10 cellular contexts compared by ENCODE assay signal in the genomic region with DNA sequence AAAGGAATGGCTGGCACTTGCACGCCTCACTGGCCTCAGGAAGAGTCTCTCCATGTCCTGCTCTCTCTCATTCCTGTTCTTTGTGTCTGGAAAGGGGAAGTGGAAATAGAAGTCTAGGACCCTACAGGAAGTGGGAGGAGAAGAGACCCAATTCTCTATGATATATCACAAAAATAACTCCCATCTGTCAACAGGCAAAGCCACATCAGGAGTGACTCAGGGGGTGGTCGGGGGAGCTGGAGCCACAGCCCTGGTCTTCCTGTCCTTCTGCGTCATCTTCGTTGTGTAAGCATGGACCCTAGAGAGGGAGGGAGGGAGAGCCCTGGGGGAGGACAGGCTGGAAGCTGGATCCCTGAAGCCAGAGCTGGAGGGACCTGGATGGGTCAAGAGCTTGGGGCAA. TPM values are rescaled to one million over a fixed set of nuclear protein-coding genes. Genes with fewer than 3 reads are reported as not detected.
DNase-seq lines count a peak whose midpoint lies in the region.
"Had no signal": no experiment of that assay in that cellular context is flagged by ENCODE, and none has a peak within 500 bp of the region (broad histone marks: within the 10 kb centered on the region; RNA-seq: fewer than 3 reads in every experiment).

No MANE protein-coding gene starts in this region.

- H3K9me3 ChIP-seq in MG63, result no peaks in the 10 kb centered on the region

- H3K4me3 Mint-ChIP-seq in activated naive CD8-positive, alpha-beta T cell treated with anti-CD3 and anti-CD28 coated beads for 36 hours, result no peak overlapping the region

- peak overlapping the region; percentile 38 for H3K27ac Mint-ChIP-seq in activated naive CD8-positive, alpha-beta T cell treated with anti-CD3 and anti-CD28 coated beads for 36 hours

- H3K4me1 Mint-ChIP-seq in activated naive CD8-positive, alpha-beta T cell treated with anti-CD3 and anti-CD28 coated beads for 36 hours, result peaks cover 76% of the 10 kb centered on the region

- no peaks in the 10 kb centered on the region for H3K9me3 Mint-ChIP-seq in activated naive CD8-positive, alpha-beta T cell treated with anti-CD3 and anti-CD28 coated beads for 36 hours

- no peaks in the 10 kb centered on the region for H3K36me3 ChIP-seq in MG63

- H3K27me3 ChIP-seq in MG63, result no peaks in the 10 kb centered on the region; the same call in 1 of the 2 replicates

- DNase-seq in Ammon's horn (ENCODE audit: low spot score) (peak; percentile 35), MG63 (peak; percentile 17), medulla oblongata (ENCODE audit: extremely low spot score) (peak; percentile 55), NCI-H2029 (lab: John Stamatoyannopoulos, UW) (no peak), NCI-H774 (lab: John Stamatoyannopoulos, UW) (no peak), NCI-H187 (lab: John Stamatoyannopoulos, UW) (no peak)
- DNase-seq in activated naive CD8-positive, alpha-beta T cell treated with anti-CD3 and anti-CD28 coated beads for 36 hours, result no peak
- DNase-seq in stimulated activated CD4-positive, alpha-beta T cell treated with anti-CD3 and anti-CD28 coated beads, Interleukin-12 subunit alpha, Interleukin-12 subunit beta, amount 100 ng/mL, for 4 hours, result no peak
- DNase-seq: stimulated activated CD4-positive, alpha-beta T cell treated with anti-CD3 and anti-CD28 coated beads, Interleukin-4, amount 100 ng/mL, for 1 hour had no signal

- peaks cover 2% of the 10 kb centered on the region for H3K36me3 Mint-ChIP-seq in activated naive CD8-positive, alpha-beta T cell treated with anti-CD3 and anti-CD28 coated beads for 36 hours

- no peaks in the 10 kb centered on the region for H3K27me3 Mint-ChIP-seq in activated naive CD8-positive, alpha-beta T cell treated with anti-CD3 and anti-CD28 coated beads for 36 hours

- no peak overlapping the region for H3K4me3 ChIP-seq in MG63

RNA-seq across cellular contexts. Expression of a gene that starts 3.0 kb away (rescaled TPM):
- not detected in 2 replicates for total RNA-seq in MG63 (2014; rRNA removed; shearing (Covaris generic); ENCODE audit: low replicate concordance)
- 1 to 10 TPM; 1.3 to 1.6 TPM for total RNA-seq in activated naive CD8-positive, alpha-beta T cell treated with anti-CD3 and anti-CD28 coated beads for 36 hours
- total RNA-seq: SK-MEL-5 had no signal

RNA-seq across cellular contexts. Expression of a gene that starts 14.3 kb away (rescaled TPM):
- total RNA-seq in MG63 (2014; rRNA removed; shearing (Covaris generic); ENCODE audit: low replicate concordance), result not detected in 2 replicates
- total RNA-seq in activated naive CD8-positive, alpha-beta T cell treated with anti-CD3 and anti-CD28 coated beads for 36 hours, result not detected
- total RNA-seq: SK-MEL-5 had no signal

RNA-seq across cellular contexts. Expression of a gene that starts 19.5 kb away (rescaled TPM):
- total RNA-seq in MG63 (2014; rRNA removed; shearing (Covaris generic); ENCODE audit: low replicate concordance), result 18.7 and 33.5 TPM in 2 replicates
- total RNA-seq in activated naive CD8-positive, alpha-beta T cell treated with anti-CD3 and anti-CD28 coated beads for 36 hours, result 10 to 100 TPM; 10.9 to 11.4 TPM

RNA-seq across cellular contexts. Expression of a gene that starts 45.1 kb away (rescaled TPM):
- not detected in 2 replicates for total RNA-seq in MG63 (2014; rRNA removed; shearing (Covaris generic); ENCODE audit: low replicate concordance)
- under 1 TPM; 0.30 to 0.31 TPM for total RNA-seq in activated naive CD8-positive, alpha-beta T cell treated with anti-CD3 and anti-CD28 coated beads for 36 hours
- total RNA-seq: SK-MEL-5 had no signal

Comparison
In these comparisons a context has a peak if more than half of its experiments do, and no peak if none do; other contexts are left out.
1. DNase-seq: peak in Ammon's horn (single experiment), MG63 (single experiment) and medulla oblongata (single experiment); none in activated naive CD8-positive, alpha-beta T cell treated with anti-CD3 and anti-CD28 coated beads for 36 hours (single experiment), NCI-H2029 (single experiment), NCI-H774 (single experiment), NCI-H187 (0 of 2) and stimulated activated CD4-positive, alpha-beta T cell treated with anti-CD3 and anti-CD28 coated beads, Interleukin-12 subunit alpha, Interleukin-12 subunit beta, amount 100 ng/mL, for 4 hours (single experiment).